In the genomic region with DNA sequence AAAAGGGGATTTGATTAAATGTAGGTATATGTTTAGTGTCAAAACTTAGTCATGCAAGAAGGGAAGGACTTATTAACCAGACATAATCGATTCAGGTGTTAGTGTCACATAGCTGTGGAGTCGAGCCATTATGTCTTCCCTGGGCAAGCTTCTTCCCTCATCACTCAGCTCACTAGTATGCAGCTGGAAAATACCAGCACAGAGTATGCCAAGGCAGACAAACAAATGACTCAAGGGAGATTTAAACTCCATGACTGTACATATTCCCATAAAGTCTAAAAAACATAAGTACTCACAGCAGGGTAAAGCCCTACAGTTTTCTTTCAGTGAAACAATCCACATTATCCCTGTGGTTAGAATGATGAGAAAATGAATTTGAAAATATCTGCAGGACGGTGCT, we compare ENCODE assay signal across 16 cellular contexts.
DNase-seq lines count a peak whose midpoint lies in the region; ATAC-seq and TF ChIP-seq lines count a peak whose summit lies in the region.
"Had no signal": no experiment of that assay in that cellular context is flagged by ENCODE, and none has a peak within 500 bp of the region (broad histone marks: within the 10 kb centered on the region; RNA-seq: fewer than 3 reads in every experiment).

No MANE protein-coding gene starts in this region.

- no peak for TF ChIP-seq CTCF in AG09309 (IDR thresholded peaks at IDR 0.05; ENCODE audit: control insufficient read depth, insufficient read depth, low read depth, low read length, missing control alignments)

- no peak overlapping the region for H3K4me3 ChIP-seq in AG09309 (ENCODE audit: control insufficient read depth, low read depth, low read length)
- H3K4me3 ChIP-seq: BLaER1 had no signal

- no peak for ATAC-seq in HG03175 (IDR thresholded peaks at IDR 0.05; ENCODE audit: unreplicated experiment)

- DNase-seq in AG09309 (ENCODE audit: low read depth) (peak; percentile 14), M059J (ENCODE audit: low read depth) (peak; percentile 37), dedifferentiated amniotic fluid mesenchymal stem cell (ENCODE audit: extremely low spot score) (peak; percentile 42), lung microvascular endothelial cell (ENCODE audit: low read depth in 2 of 2) (peak; percentile 2 to 49), SHP77 (lab: John Stamatoyannopoulos, UW) (no peak), CD1c-positive myeloid dendritic cell (ENCODE audit: extremely low spot score) (no peak), DMS79 treated with DMSO at 0.1 percent for 48 hours (lab: John Stamatoyannopoulos, UW) (no peak)
- DNase-seq: activated CD8-positive, alpha-beta memory T cell treated with anti-CD3 and anti-CD28 coated beads, Interleukin-2, amount 50 U/mL, for 4 hours; effector CD4-positive, alpha-beta T cell; GDM1; NCI-H1694; NCI-H526; Right ventricle myocardium superior; stimulated activated CD8-positive, alpha-beta memory T cell treated with anti-CD3 and anti-CD28 coated beads, Interleukin-4, amount 100 ng/mL, for 48 hours had no signal

Comparison
In these comparisons a context has a peak if more than half of its experiments do, and no peak if none do; other contexts are left out.
1. DNase-seq: peak in AG09309 (single experiment), M059J (single experiment), dedifferentiated amniotic fluid mesenchymal stem cell (single experiment) and lung microvascular endothelial cell (2 of 2); none in SHP77 (0 of 2), CD1c-positive myeloid dendritic cell (single experiment) and DMS79 treated with DMSO at 0.1 percent for 48 hours (single experiment).